ENCODE assay signal across 36 cellular contexts in the genomic region with DNA sequence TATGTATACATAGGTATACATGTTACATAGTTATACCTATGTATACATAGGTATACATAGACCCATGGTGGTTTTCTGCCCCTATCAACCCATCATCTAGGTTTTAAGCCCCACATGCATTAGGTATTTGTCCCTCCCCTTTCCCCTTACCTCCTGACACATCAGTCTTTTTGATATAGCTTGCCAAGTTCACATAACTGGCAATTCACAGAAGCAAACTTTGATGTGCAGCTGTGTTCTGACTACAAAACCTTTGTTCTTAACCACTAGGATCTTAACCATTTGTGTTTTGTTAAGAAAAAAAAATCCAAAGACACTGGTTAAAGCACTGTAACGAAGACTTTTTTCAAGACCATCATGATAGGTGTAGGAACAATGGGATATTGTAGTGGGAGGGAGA. TPM values are rescaled to one million over a fixed set of nuclear protein-coding genes. Genes with fewer than 3 reads are reported as not detected.
"Had no signal": no experiment of that assay in that cellular context is flagged by ENCODE, and none has a peak within 500 bp of the region (broad histone marks: within the 10 kb centered on the region; RNA-seq: fewer than 3 reads in every experiment).

No MANE protein-coding gene starts in this region.

- H3K36me3 ChIP-seq: adrenal gland, brain microvascular endothelial cell, breast epithelium had no signal

- H3K4me1 ChIP-seq: adrenal gland, body of pancreas, breast epithelium had no signal

- H3K27ac ChIP-seq: adrenal gland, body of pancreas, brain microvascular endothelial cell, breast epithelium, VCaP had no signal

- H3K4me3 ChIP-seq: adrenal gland, body of pancreas, breast epithelium had no signal

- H3K9me3 ChIP-seq: adrenal gland, body of pancreas, breast epithelium had no signal

- FAIRE-seq: astrocyte, TTC549 had no signal

- DNase-seq: activated B cell treated with CpG ODN at 0.5 μM for 24 hours; activated CD4-positive, alpha-beta memory T cell treated with anti-CD3 and anti-CD28 coated beads, Interleukin-2, amount 10 ng/mL, durations not matched to agents 7 days and 5 days; activated CD4-positive, alpha-beta T cell treated with anti-CD3 and anti-CD28 coated beads for 4 hours; activated CD4-positive, alpha-beta T cell treated with anti-CD3 and anti-CD28 coated beads, Interleukin-2, amount 10 ng/mL, durations not matched to agents 7 days and 5 days; activated CD4-positive, alpha-beta T cell treated with anti-CD3 and anti-CD28 coated beads, Interleukin-2, amount 50 U/mL, for 48 hours; activated CD4-positive, CD25-positive, alpha-beta regulatory T cell treated with anti-CD3 and anti-CD28 coated beads, Interleukin-2, amount 50 U/mL, for 72 hours; activated CD8-positive, alpha-beta memory T cell treated with anti-CD3 and anti-CD28 coated beads, Interleukin-2, amount 50 U/mL, for 4 hours; activated CD8-positive, alpha-beta T cell treated with anti-CD3 and anti-CD28 coated beads, Interleukin-2, amount 10 ng/mL, durations not matched to agents 7 days and 5 days; activated effector memory CD4-positive, alpha-beta T cell treated with anti-CD3 and anti-CD28 coated beads, Interleukin-2, amount 50 U/mL, for 16 hours; activated gamma-delta T cell treated with Interleukin-2 at 50 U/mL for 16 hours; activated naive CD4-positive, alpha-beta T cell; activated naive CD4-positive, alpha-beta T cell treated with anti-CD3 and anti-CD28 coated beads for 36 hours; activated naive CD4-positive, alpha-beta T cell treated with anti-CD3 and anti-CD28 coated beads, Interleukin-2, amount 50 U/mL, for 16 hours; activated naive CD8-positive, alpha-beta T cell treated with anti-CD3 and anti-CD28 coated beads for 36 hours; activated T-cell treated with anti-CD3 and anti-CD28 coated beads for 4 hours; activated T-cell treated with anti-CD3 and anti-CD28 coated beads, Interleukin-2, amount 50 U/mL, for 1 hour; activated T-cell treated with anti-CD3 and anti-CD28 coated beads, Interleukin-2, amount 50 U/mL, for 4 hours; activated T-cell treated with anti-CD3 and anti-CD28 coated beads, Interleukin-2, amount 50 U/mL, for 72 hours; adrenal gland; amniotic stem cell; aorta; body of pancreas; brain microvascular endothelial cell; central memory CD4-positive, alpha-beta T cell; SW 1271; T-helper 1 cell; T-helper 2 cell; T-helper 9 cell had no signal

- ATAC-seq: activated CD8-positive, alpha-beta T cell treated with anti-CD3 and anti-CD28 coated beads, Interleukin-2, amount 10 ng/mL, durations not matched to agents 7 days and 5 days; activated naive CD4-positive, alpha-beta T cell treated with anti-CD3 and anti-CD28 coated beads, Interleukin-2, amount 50 U/mL, for 72 hours; activated T-cell treated with anti-CD3 and anti-CD28 coated beads, Interleukin-2, amount 50 U/mL, for 4 hours; activated T-cell treated with anti-CD3 and anti-CD28 coated beads, Interleukin-2, amount 50 U/mL, for 72 hours; activated T-helper 17 cell treated with anti-CD3 and anti-CD28 coated beads, Interleukin-2, amount 50 U/mL, for 72 hours; body of pancreas had no signal

- H3K27me3 ChIP-seq: adrenal gland, body of pancreas, brain microvascular endothelial cell, breast epithelium had no signal

RNA-seq across cellular contexts. Expression of a gene that starts 42.9 kb away (rescaled TPM):
- total RNA-seq: activated B cell treated with CpG ODN at 0.5 μM for 24 hours; activated CD4-positive, alpha-beta memory T cell treated with anti-CD3 and anti-CD28 coated beads, Interleukin-2, amount 10 ng/mL, durations not matched to agents 7 days and 5 days; activated CD4-positive, alpha-beta T cell treated with anti-CD3 and anti-CD28 coated beads, Interleukin-2, amount 10 ng/mL, durations not matched to agents 7 days and 5 days; activated CD8-positive, alpha-beta memory T cell treated with anti-CD3 and anti-CD28 coated beads for 36 hours; activated CD8-positive, alpha-beta T cell treated with anti-CD3 and anti-CD28 coated beads, Interleukin-2, amount 10 ng/mL, durations not matched to agents 7 days and 5 days; activated naive CD4-positive, alpha-beta T cell treated with anti-CD3 and anti-CD28 coated beads for 36 hours; activated naive CD4-positive, alpha-beta T cell treated with anti-CD3 and anti-CD28 coated beads, Interleukin-2, amount 50 U/mL, for 72 hours; activated naive CD8-positive, alpha-beta T cell treated with anti-CD3 and anti-CD28 coated beads for 36 hours; activated T-cell treated with anti-CD3 and anti-CD28 coated beads, Interleukin-2, amount 50 U/mL, for 4 hours; activated T-cell treated with anti-CD3 and anti-CD28 coated beads, Interleukin-2, amount 50 U/mL, for 72 hours; activated T-helper 1 cell treated with anti-CD3 and anti-CD28 coated beads, Interleukin-12 subunit alpha, Interleukin-12 subunit beta, Interleukin-2, Interleukin-4 antibody, amounts not matched to agents 30 ng/mL and 10 ng/mL and 1 ng/mL, durations not matched to agents 14 hours and 24 hours and 36 hours; activated T-helper 17 cell treated with anti-CD3 and anti-CD28 coated beads, Interleukin-2, amount 50 U/mL, for 72 hours; aorta; astrocyte had no signal
